1 cellular context compared by ENCODE assay signal in the genomic region with DNA sequence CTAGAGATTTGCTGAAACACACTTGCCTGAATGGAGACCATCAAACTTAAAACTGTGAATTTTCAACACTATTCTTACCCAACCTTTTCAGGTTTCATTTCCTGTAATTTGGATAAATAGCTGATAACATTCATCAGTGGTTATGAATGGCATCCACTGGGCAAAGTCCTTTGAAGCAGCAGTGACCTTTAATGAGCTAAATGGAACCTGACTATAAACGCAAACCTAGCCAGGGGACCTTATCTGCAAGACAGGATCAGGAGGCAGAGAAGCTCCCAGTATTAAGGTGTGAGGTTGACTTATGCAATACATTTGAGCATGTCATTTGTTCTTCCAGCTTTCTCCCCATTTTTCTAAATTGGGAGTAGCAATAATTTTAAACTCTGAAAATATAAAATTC.
TF ChIP-seq lines count a peak whose summit lies in the region.

No MANE protein-coding gene starts in this region.

TF ChIP-seq in HepG2, 621 proteins besides CTCF, POLR2A, EP300 and RAD21:
- TF ChIP-seq NKX3-1 (CRISPR knock-in tag; IDR thresholded peaks at IDR 0.05) (no peak), KLF12 (CRISPR knock-in tag; IDR thresholded peaks at IDR 0.05; ENCODE audit: borderline replicate concordance) (no peak), ZNF367 (CRISPR knock-in tag; IDR thresholded peaks at IDR 0.05; ENCODE audit: borderline replicate concordance) (no peak), ISX (CRISPR knock-in tag; conservative IDR thresholded peaks at IDR 0.05) (no peak), MAFK (conservative IDR thresholded peaks at IDR 0.05 in 1 of 2, IDR thresholded peaks at IDR 0.05 in 1 of 2; ENCODE audit: low read length in 2 of 2) (no peak), ZNF230 (CRISPR knock-in tag; IDR thresholded peaks at IDR 0.05) (no peak), ZNF75D (CRISPR knock-in tag; IDR thresholded peaks at IDR 0.05; ENCODE audit: borderline replicate concordance) (no peak), CC2D1A (CRISPR knock-in tag; IDR thresholded peaks at IDR 0.05) (no peak), ZNF660 (CRISPR knock-in tag; IDR thresholded peaks at IDR 0.05; ENCODE audit: borderline replicate concordance, low read depth) (no peak), SAFB2 (CRISPR knock-in tag; IDR thresholded peaks at IDR 0.05; ENCODE audit: borderline replicate concordance, low read depth) (no peak), HNF4A (CRISPR knock-in tag; IDR thresholded peaks at IDR 0.05) (peak; percentile 43; the same call in 1 of the 2 replicates), SALL2 (CRISPR knock-in tag; IDR thresholded peaks at IDR 0.05) (no peak), GZF1 (CRISPR knock-in tag; IDR thresholded peaks at IDR 0.05) (no peak), SOX13 (IDR thresholded peaks at IDR 0.05) (no peak), SOX13 (CRISPR knock-in tag; conservative IDR thresholded peaks at IDR 0.05 in 1 of 2, IDR thresholded peaks at IDR 0.05 in 1 of 2) (peak in 1 of 2 experiments; percentile 21; a peak in 1 of 4 replicates), ZNF564 (CRISPR knock-in tag; IDR thresholded peaks at IDR 0.05) (no peak), HNRNPUL1 (IDR thresholded peaks at IDR 0.05; ENCODE audit: low read depth, low read length) (no peak), NCOR1 (IDR thresholded peaks at IDR 0.05; ENCODE audit: borderline replicate concordance, low read length) (0 out of 2 replicates have a peak, but pooled peaks have one; percentile 9), MAFG (CRISPR knock-in tag; IDR thresholded peaks at IDR 0.05) (no peak), ZZZ3 (CRISPR knock-in tag; IDR thresholded peaks at IDR 0.05; ENCODE audit: borderline replicate concordance) (no peak), CEBPG (CRISPR knock-in tag; IDR thresholded peaks at IDR 0.05) (peak; percentile 22; the same call in 1 of the 2 replicates), PHF5A (CRISPR knock-in tag; IDR thresholded peaks at IDR 0.05; ENCODE audit: low read depth, unreplicated experiment) (no peak), CBX2 (IDR thresholded peaks at IDR 0.05; ENCODE audit: low read depth, low read length) (no peak), CBX2 (CRISPR knock-in tag; IDR thresholded peaks at IDR 0.05; ENCODE audit: low read depth) (no peak), YY1 (IDR thresholded peaks at IDR 0.05; ENCODE audit: insufficient read depth, insufficient replicate concordance, low read depth, low read length) (no peak), NR2F6 (IDR thresholded peaks at IDR 0.05) (no peak), NR2F6 (CRISPR knock-in tag; IDR thresholded peaks at IDR 0.05) (no peak), SIN3B (IDR thresholded peaks at IDR 0.05; ENCODE audit: low read length) (no peak), GATA4 (IDR thresholded peaks at IDR 0.05; ENCODE audit: borderline replicate concordance, low read depth) (no peak), SYNCRIP (IDR thresholded peaks at IDR 0.05; ENCODE audit: insufficient read depth, low read depth, low read length) (no peak)
- TF ChIP-seq, protein P1, sequence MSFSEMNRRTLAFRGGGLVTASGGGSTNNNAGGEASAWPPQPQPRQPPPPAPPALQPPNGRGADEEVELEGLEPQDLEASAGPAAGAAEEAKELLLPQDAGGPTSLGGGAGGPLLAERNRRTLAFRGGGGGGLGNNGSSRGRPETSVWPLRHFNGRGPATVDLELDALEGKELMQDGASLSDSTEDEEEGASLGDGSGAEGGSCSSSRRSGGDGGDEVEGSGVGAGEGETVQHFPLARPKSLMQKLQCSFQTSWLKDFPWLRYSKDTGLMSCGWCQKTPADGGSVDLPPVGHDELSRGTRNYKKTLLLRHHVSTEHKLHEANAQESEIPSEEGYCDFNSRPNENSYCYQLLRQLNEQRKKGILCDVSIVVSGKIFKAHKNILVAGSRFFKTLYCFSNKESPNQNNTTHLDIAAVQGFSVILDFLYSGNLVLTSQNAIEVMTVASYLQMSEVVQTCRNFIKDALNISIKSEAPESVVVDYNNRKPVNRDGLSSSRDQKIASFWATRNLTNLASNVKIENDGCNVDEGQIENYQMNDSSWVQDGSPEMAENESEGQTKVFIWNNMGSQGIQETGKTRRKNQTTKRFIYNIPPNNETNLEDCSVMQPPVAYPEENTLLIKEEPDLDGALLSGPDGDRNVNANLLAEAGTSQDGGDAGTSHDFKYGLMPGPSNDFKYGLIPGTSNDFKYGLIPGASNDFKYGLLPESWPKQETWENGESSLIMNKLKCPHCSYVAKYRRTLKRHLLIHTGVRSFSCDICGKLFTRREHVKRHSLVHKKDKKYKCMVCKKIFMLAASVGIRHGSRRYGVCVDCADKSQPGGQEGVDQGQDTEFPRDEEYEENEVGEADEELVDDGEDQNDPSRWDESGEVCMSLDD (CRISPR knock-in tag; IDR thresholded peaks at IDR 0.05; ENCODE audit: borderline replicate concordance): no peak
- TF ChIP-seq, protein P2, sequence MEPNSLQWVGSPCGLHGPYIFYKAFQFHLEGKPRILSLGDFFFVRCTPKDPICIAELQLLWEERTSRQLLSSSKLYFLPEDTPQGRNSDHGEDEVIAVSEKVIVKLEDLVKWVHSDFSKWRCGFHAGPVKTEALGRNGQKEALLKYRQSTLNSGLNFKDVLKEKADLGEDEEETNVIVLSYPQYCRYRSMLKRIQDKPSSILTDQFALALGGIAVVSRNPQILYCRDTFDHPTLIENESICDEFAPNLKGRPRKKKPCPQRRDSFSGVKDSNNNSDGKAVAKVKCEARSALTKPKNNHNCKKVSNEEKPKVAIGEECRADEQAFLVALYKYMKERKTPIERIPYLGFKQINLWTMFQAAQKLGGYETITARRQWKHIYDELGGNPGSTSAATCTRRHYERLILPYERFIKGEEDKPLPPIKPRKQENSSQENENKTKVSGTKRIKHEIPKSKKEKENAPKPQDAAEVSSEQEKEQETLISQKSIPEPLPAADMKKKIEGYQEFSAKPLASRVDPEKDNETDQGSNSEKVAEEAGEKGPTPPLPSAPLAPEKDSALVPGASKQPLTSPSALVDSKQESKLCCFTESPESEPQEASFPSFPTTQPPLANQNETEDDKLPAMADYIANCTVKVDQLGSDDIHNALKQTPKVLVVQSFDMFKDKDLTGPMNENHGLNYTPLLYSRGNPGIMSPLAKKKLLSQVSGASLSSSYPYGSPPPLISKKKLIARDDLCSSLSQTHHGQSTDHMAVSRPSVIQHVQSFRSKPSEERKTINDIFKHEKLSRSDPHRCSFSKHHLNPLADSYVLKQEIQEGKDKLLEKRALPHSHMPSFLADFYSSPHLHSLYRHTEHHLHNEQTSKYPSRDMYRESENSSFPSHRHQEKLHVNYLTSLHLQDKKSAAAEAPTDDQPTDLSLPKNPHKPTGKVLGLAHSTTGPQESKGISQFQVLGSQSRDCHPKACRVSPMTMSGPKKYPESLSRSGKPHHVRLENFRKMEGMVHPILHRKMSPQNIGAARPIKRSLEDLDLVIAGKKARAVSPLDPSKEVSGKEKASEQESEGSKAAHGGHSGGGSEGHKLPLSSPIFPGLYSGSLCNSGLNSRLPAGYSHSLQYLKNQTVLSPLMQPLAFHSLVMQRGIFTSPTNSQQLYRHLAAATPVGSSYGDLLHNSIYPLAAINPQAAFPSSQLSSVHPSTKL (CRISPR knock-in tag; IDR thresholded peaks at IDR 0.05): peak; percentile 38; the same call in 1 of the 2 replicates
- TF ChIP-seq, protein P3, sequence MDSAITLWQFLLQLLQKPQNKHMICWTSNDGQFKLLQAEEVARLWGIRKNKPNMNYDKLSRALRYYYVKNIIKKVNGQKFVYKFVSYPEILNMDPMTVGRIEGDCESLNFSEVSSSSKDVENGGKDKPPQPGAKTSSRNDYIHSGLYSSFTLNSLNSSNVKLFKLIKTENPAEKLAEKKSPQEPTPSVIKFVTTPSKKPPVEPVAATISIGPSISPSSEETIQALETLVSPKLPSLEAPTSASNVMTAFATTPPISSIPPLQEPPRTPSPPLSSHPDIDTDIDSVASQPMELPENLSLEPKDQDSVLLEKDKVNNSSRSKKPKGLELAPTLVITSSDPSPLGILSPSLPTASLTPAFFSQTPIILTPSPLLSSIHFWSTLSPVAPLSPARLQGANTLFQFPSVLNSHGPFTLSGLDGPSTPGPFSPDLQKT (CRISPR knock-in tag; IDR thresholded peaks at IDR 0.05; ENCODE audit: borderline replicate concordance): no peak
- TF ChIP-seq, protein P4, sequence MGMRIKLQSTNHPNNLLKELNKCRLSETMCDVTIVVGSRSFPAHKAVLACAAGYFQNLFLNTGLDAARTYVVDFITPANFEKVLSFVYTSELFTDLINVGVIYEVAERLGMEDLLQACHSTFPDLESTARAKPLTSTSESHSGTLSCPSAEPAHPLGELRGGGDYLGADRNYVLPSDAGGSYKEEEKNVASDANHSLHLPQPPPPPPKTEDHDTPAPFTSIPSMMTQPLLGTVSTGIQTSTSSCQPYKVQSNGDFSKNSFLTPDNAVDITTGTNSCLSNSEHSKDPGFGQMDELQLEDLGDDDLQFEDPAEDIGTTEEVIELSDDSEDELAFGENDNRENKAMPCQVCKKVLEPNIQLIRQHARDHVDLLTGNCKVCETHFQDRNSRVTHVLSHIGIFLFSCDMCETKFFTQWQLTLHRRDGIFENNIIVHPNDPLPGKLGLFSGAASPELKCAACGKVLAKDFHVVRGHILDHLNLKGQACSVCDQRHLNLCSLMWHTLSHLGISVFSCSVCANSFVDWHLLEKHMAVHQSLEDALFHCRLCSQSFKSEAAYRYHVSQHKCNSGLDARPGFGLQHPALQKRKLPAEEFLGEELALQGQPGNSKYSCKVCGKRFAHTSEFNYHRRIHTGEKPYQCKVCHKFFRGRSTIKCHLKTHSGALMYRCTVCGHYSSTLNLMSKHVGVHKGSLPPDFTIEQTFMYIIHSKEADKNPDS (CRISPR knock-in tag; IDR thresholded peaks at IDR 0.05): no peak
